Comparison of ENCODE assay signal across 11 cellular contexts in genomic region chr11:95228081-95228859, GRCh38. TPM values are rescaled to one million over a fixed set of nuclear protein-coding genes. Genes with fewer than 3 reads are reported as not detected.
DNase-seq lines count a peak whose midpoint lies in the region; ATAC-seq and TF ChIP-seq lines count a peak whose summit lies in the region.
"Had no signal": no experiment of that assay in that cellular context is flagged by ENCODE, and none has a peak within 500 bp of the region (broad histone marks: within the 10 kb centered on the region; RNA-seq: fewer than 3 reads in every experiment).

No MANE protein-coding gene starts in this region.

- H3K27me3 ChIP-seq in HUES64 (ENCODE audit: insufficient read depth, low read length) (peaks cover 7% of the 10 kb centered on the region), HAP-1 (ENCODE audit: low read depth) (no peaks in the 10 kb centered on the region)

- CTCF ChIA-PET in MCF 10A (lab: Yijun Ruan, JAX) = interaction anchor here (0.7 to 2.0 kb wide), 5 partner anchors 75 to 483 kb away, joined by 4 to 9 read pairs (median 7); no protein-coding TSS in a partner anchor

- POLR2A ChIA-PET in MCF 10A (lab: Yijun Ruan, JAX) = interaction anchor here (0.6 to 4.1 kb wide), 19 partner anchors 14 to 695 kb away, joined by 3 to 52 read pairs (median 6); no protein-coding TSS in a partner anchor

- in situ Hi-C loops in HAP-1 (cut with MboI; ENCODE audit: low sequenced_read_pairs) = no loop called here

- TF ChIP-seq CTCF in 22Rv1 (IDR thresholded peaks at IDR 0.05) (no peak), MCF 10A (IDR thresholded peaks at IDR 0.05; ENCODE audit: unreplicated experiment) (no peak), HFFc6 (IDR thresholded peaks at IDR 0.05) (no peak)

- H3K4me3 Mint-ChIP-seq in MCF 10A (ENCODE audit: unreplicated experiment) (peak overlapping the region; percentile 17), HFFc6 (no peak overlapping the region)

- H3K9me3 Mint-ChIP-seq in MCF 10A (ENCODE audit: unreplicated experiment) (no peaks in the 10 kb centered on the region), HFFc6 (no peaks in the 10 kb centered on the region)

- H3K27ac ChIP-seq in 22Rv1 (peak overlapping the region; percentile 74; the same call in 1 of the 2 replicates), HUES64 (ENCODE audit: low read depth, low read length) (no peak overlapping the region)

- H3K36me3 Mint-ChIP-seq in MCF 10A (ENCODE audit: insufficient read depth, unreplicated experiment) = peaks cover 6% of the 10 kb centered on the region
- no peaks in the 10 kb centered on the region for H3K36me3 Mint-ChIP-seq in HFFc6 (ENCODE audit: low read depth)

- H3K36me3 ChIP-seq in HUES64 (ENCODE audit: insufficient read depth, low read length) (no peaks in the 10 kb centered on the region), HAP-1 (replicated peaks) (no peaks in the 10 kb centered on the region)
- H3K36me3 ChIP-seq: sigmoid colon had no signal

- DNase-seq in MCF 10A (ENCODE audit: unreplicated experiment) = no peak
- DNase-seq in kidney tubule cell (ENCODE audit: low spot score) = peak; percentile 6
- no peak for DNase-seq in NCI-H2081 (lab: John Stamatoyannopoulos, UW)
- DNase-seq in HFFc6 = no peak
- no peak for DNase-seq in HAP-1 (ENCODE audit: low spot score in 2 of 2)
- DNase-seq: Caco-2, NCI-H1048, sigmoid colon had no signal

- peak overlapping the region; percentile 82 for H3K4me3 ChIP-seq in HUES64 (ENCODE audit: low read length)
- H3K4me3 ChIP-seq in HAP-1 = no peak overlapping the region

- H3K27ac Mint-ChIP-seq in MCF 10A (ENCODE audit: low read depth, unreplicated experiment) = peak overlapping the region; percentile 25
- no peak overlapping the region for H3K27ac Mint-ChIP-seq in HFFc6

- 91% methylated on average over 2 of the region's 4 CpGs for WGBS in HUES64

- H3K4me1 Mint-ChIP-seq in MCF 10A (ENCODE audit: insufficient read depth, unreplicated experiment) (peaks cover 19% of the 10 kb centered on the region), HFFc6 (ENCODE audit: low read depth) (peaks cover 14% of the 10 kb centered on the region)

- no TSS peak for BruUV-seq in MCF 10A (replicated peaks; lab: Mats Ljungman, UMichigan)

- H3K27me3 Mint-ChIP-seq in MCF 10A (ENCODE audit: insufficient read depth, unreplicated experiment) (no peaks in the 10 kb centered on the region), HFFc6 (ENCODE audit: insufficient read depth) (peaks cover 20% of the 10 kb centered on the region)

- no peak for ATAC-seq in HG03565 (IDR thresholded peaks at IDR 0.05; ENCODE audit: unreplicated experiment)

- H3K4me1 ChIP-seq in HUES64 (ENCODE audit: insufficient read depth, low read length) (peaks cover 40% of the 10 kb centered on the region), HAP-1 (peaks cover 23% of the 10 kb centered on the region)

- intact Hi-C loops in MCF 10A (cut with micrococcal nuclease) = loop anchor here (5.0 kb wide), 1 partner anchor 224 kb away; no protein-coding TSS in a partner anchor

- H3K9ac ChIP-seq in HUES64 (ENCODE audit: low read depth, low read length) = no peak overlapping the region

- H3K9me3 ChIP-seq in HUES64 (ENCODE audit: insufficient read depth, low read depth, low read length) (no peaks in the 10 kb centered on the region; the same call in 1 of the 2 replicates), HAP-1 (no peaks in the 10 kb centered on the region)
- H3K9me3 ChIP-seq: Caco-2, sigmoid colon had no signal

RNA-seq across cellular contexts. Expression of gene SESN3, which starts 2.7 kb away (rescaled TPM):
- 13.3 TPM for polyA plus RNA-seq in HUES64 (2013, experiment 1 of 2)
- polyA plus RNA-seq in HUES64 (2013, experiment 2 of 2) = 19.7 TPM
- total RNA-seq in MCF 10A (2022) = 3.0 and 6.3 TPM in 2 replicates
- under 1 TPM; 0.12 to 0.28 (median 0.21) TPM for total RNA-seq in HFFc6 (2021; fragmentation: NEBNext Ultra II Directional; extraction: Animal tissue kit (Norgen Biotek cat#: 25700))
